Comparison of ENCODE assay signal across 24 cellular contexts in the genomic region with DNA sequence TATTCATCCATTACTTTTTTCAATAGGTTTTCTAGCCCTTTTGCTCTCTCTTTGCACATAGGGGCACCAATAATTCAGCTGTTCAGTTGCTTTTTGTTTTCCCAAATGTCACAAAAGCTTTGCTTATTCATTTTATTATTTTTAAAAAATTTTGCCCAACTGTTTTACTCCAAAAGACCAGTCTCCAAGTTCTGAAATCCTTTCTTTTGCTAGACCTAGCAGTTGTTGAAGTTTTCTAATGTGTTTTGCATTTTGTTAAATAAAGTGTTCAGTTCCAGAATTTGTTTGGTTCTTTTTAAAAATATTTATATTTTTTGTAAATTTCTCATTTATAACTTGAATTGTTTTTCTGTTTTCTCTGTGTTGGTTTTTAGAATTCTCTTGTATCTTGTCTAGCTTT.
"Had no signal": no experiment of that assay in that cellular context is flagged by ENCODE, and none has a peak within 500 bp of the region (broad histone marks: within the 10 kb centered on the region; RNA-seq: fewer than 3 reads in every experiment).

No MANE protein-coding gene starts in this region.

- H3K4me3 ChIP-seq: esophagus muscularis mucosa, gastroesophageal sphincter, heart left ventricle, hepatocyte, left lung, neural progenitor cell, prostate gland, right atrium auricular region, sigmoid colon, thoracic aorta, tibial nerve, upper lobe of right lung, uterus had no signal

- H3K4me1 Mint-ChIP-seq: nephron; neural progenitor cell; stimulated activated naive B cell treated with anti-CD40 and anti-IgM and Interleukin-4, amounts not matched to agents 10 μg/mL and 1 μg/mL and 100 μg/mL, for 72 hours had no signal

- DNase-seq: cortex of kidney; effector memory CD8-positive, alpha-beta T cell; heart left ventricle; left cardiac atrium; left lung; midbrain; naive thymus-derived CD4-positive, alpha-beta T cell; nucleus accumbens; sigmoid colon; stimulated activated naive B cell treated with anti-CD40 and anti-IgM and Interleukin-4, amounts not matched to agents 10 μg/mL and 1 μg/mL and 100 μg/mL, for 72 hours; upper lobe of right lung; uterus had no signal

- H3K27me3 Mint-ChIP-seq: effector memory CD8-positive, alpha-beta T cell; naive thymus-derived CD4-positive, alpha-beta T cell; stimulated activated naive B cell treated with anti-CD40 and anti-IgM and Interleukin-4, amounts not matched to agents 10 μg/mL and 1 μg/mL and 100 μg/mL, for 72 hours; stimulated activated naive CD8-positive, alpha-beta T cell treated with anti-CD3 and anti-CD28 coated beads, Interleukin-15, Interleukin-2, amounts not matched to agents 100 ng/mL and 50 ng/mL, for 24 hours had no signal

- FAIRE-seq: islet of Langerhans had no signal

- H3K4me2 ChIP-seq: hepatocyte, neural progenitor cell had no signal

- H3K9ac ChIP-seq: neural progenitor cell had no signal

- H3K4me1 ChIP-seq: esophagus muscularis mucosa, foreskin keratinocyte, gastroesophageal sphincter, heart left ventricle, left lung, neural progenitor cell, prostate gland, right atrium auricular region, sigmoid colon, tibial nerve, upper lobe of right lung, uterus had no signal

- H3K36me3 ChIP-seq: esophagus muscularis mucosa, gastroesophageal sphincter, heart left ventricle, left lung, neural progenitor cell, prostate gland, right atrium auricular region, sigmoid colon, thoracic aorta, tibial nerve, upper lobe of right lung, uterus had no signal

- H3K27me3 ChIP-seq: esophagus muscularis mucosa, foreskin keratinocyte, gastroesophageal sphincter, heart left ventricle, hepatocyte, left lung, neural progenitor cell, right atrium auricular region, sigmoid colon, tibial nerve, upper lobe of right lung, uterus had no signal

- H3K4me3 Mint-ChIP-seq: effector memory CD8-positive, alpha-beta T cell; naive thymus-derived CD4-positive, alpha-beta T cell; nephron; neural progenitor cell; stimulated activated naive B cell treated with anti-CD40 and anti-IgM and Interleukin-4, amounts not matched to agents 10 μg/mL and 1 μg/mL and 100 μg/mL, for 72 hours; stimulated activated naive CD8-positive, alpha-beta T cell treated with anti-CD3 and anti-CD28 coated beads, Interleukin-15, Interleukin-2, amounts not matched to agents 100 ng/mL and 50 ng/mL, for 24 hours had no signal

- H3K27ac ChIP-seq: esophagus muscularis mucosa, foreskin keratinocyte, gastroesophageal sphincter, heart left ventricle, hepatocyte, left lung, neural progenitor cell, prostate gland, right atrium auricular region, sigmoid colon, thoracic aorta, tibial nerve, upper lobe of right lung, uterus had no signal

- H3K79me2 ChIP-seq: hepatocyte had no signal

- H3K27ac Mint-ChIP-seq: effector memory CD8-positive, alpha-beta T cell; naive thymus-derived CD4-positive, alpha-beta T cell; neural progenitor cell; stimulated activated naive B cell treated with anti-CD40 and anti-IgM and Interleukin-4, amounts not matched to agents 10 μg/mL and 1 μg/mL and 100 μg/mL, for 72 hours; stimulated activated naive CD8-positive, alpha-beta T cell treated with anti-CD3 and anti-CD28 coated beads, Interleukin-15, Interleukin-2, amounts not matched to agents 100 ng/mL and 50 ng/mL, for 24 hours had no signal

- H2AFZ ChIP-seq: hepatocyte, neural progenitor cell had no signal

- H3K9me3 ChIP-seq: prostate gland, upper lobe of right lung had no signal

- ATAC-seq: effector memory CD8-positive, alpha-beta T cell; foreskin keratinocyte; gastroesophageal sphincter; heart left ventricle; left cardiac atrium; left lung; naive thymus-derived CD4-positive, alpha-beta T cell; stimulated activated naive B cell treated with anti-CD40 and anti-IgM and Interleukin-4, amounts not matched to agents 10 μg/mL and 1 μg/mL and 100 μg/mL, for 72 hours; upper lobe of right lung had no signal

- H3K36me3 Mint-ChIP-seq: naive thymus-derived CD4-positive, alpha-beta T cell; stimulated activated naive B cell treated with anti-CD40 and anti-IgM and Interleukin-4, amounts not matched to agents 10 μg/mL and 1 μg/mL and 100 μg/mL, for 72 hours had no signal
